22 cellular contexts compared by ENCODE assay signal in genomic region chr11:114622858-114623257, GRCh38. TPM values are rescaled to one million over a fixed set of nuclear protein-coding genes. Genes with fewer than 3 reads are reported as not detected.
DNase-seq lines count a peak whose midpoint lies in the region; ATAC-seq, FAIRE-seq and TF ChIP-seq lines count a peak whose summit lies in the region.
"Had no signal": no experiment of that assay in that cellular context is flagged by ENCODE, and none has a peak within 500 bp of the region (broad histone marks: within the 10 kb centered on the region; RNA-seq: fewer than 3 reads in every experiment).

No MANE protein-coding gene starts in this region.

- peak; percentile 50 for DNase-seq in GM06990 (ENCODE audit: extremely low read depth, insufficient read length)
- DNase-seq in GM18507 (ENCODE audit: extremely low spot score, insufficient read length, low read depth): no peak
- peak; percentile 16 for DNase-seq in colonic mucosa
- peak; percentile 44 for DNase-seq in osteocyte (ENCODE audit: extremely low spot score, unreplicated experiment)
- no peak for DNase-seq in WTC11 (ENCODE audit: low spot score)
- no peak for DNase-seq in GM10248 (ENCODE audit: extremely low spot score)
- DNase-seq in frontal cortex (ENCODE audit: low spot score in 2 of 2): no peak
- DNase-seq: 8988T; CD4-positive, alpha-beta memory T cell; DMS153; DMS79; GDM1; H9; IMR-90 had no signal

- no peaks in the 10 kb centered on the region for H3K36me3 ChIP-seq in GM06990 (ENCODE audit: control insufficient read depth, insufficient read depth, low read length)
- H3K36me3 ChIP-seq in colonic mucosa: no peaks in the 10 kb centered on the region
- H3K36me3 ChIP-seq: BLaER1 had no signal

- no peaks in the 10 kb centered on the region for H3K4me1 ChIP-seq in colonic mucosa
- H3K4me1 ChIP-seq: BLaER1 had no signal

- no peak overlapping the region for H3K4me3 Mint-ChIP-seq in osteocyte (ENCODE audit: unreplicated experiment)
- H3K4me3 Mint-ChIP-seq in WTC11: no peak overlapping the region
- H3K4me3 Mint-ChIP-seq: CD14-positive monocyte; CD4-positive, alpha-beta memory T cell; H9 had no signal

- H3K27ac Mint-ChIP-seq in osteocyte (ENCODE audit: unreplicated experiment) (no peak overlapping the region), WTC11 (no peak overlapping the region)
- H3K27ac Mint-ChIP-seq: CD14-positive monocyte; CD4-positive, alpha-beta memory T cell; H9 had no signal

- POLR2A ChIA-PET in WTC11 (lab: Charles Lee): no interaction called here
- POLR2A ChIA-PET in GM10248 (lab: Yijun Ruan, JAX): no interaction called here

- H3K27ac ChIP-seq in colonic mucosa: no peak overlapping the region
- H3K27ac ChIP-seq: BLaER1, HL-60 had no signal

- no peak for ATAC-seq in WTC11
- ATAC-seq: K562 had no signal

- FAIRE-seq in GM18507 (lab: Jason Lieb, UNC): peak; percentile 83
- FAIRE-seq in frontal cortex (lab: Jason Lieb, UNC): no peak
- FAIRE-seq: H1, K562 had no signal

- TF ChIP-seq CTCF in GM06990 (IDR thresholded peaks at IDR 0.05; ENCODE audit: insufficient read depth, low read length, poor library complexity, severe bottlenecking) (no peak), colonic mucosa (IDR thresholded peaks at IDR 0.05) (no peak), osteocyte (IDR thresholded peaks at IDR 0.05) (no peak), WTC11 (IDR thresholded peaks at IDR 0.05) (no peak), GM10248 (IDR thresholded peaks at IDR 0.05; ENCODE audit: control extremely low read depth, extremely low read depth, low read depth, missing control alignments) (no peak)

- H3K4me1 Mint-ChIP-seq in osteocyte (ENCODE audit: unreplicated experiment): no peaks in the 10 kb centered on the region
- H3K4me1 Mint-ChIP-seq in WTC11: no peaks in the 10 kb centered on the region
- H3K4me1 Mint-ChIP-seq: CD14-positive monocyte; CD4-positive, alpha-beta memory T cell; H9 had no signal

- H3K9me3 ChIP-seq in colonic mucosa: no peaks in the 10 kb centered on the region

- H3K9me3 Mint-ChIP-seq in osteocyte (ENCODE audit: unreplicated experiment) (no peaks in the 10 kb centered on the region), WTC11 (peaks cover 84% of the 10 kb centered on the region)

- no peaks in the 10 kb centered on the region for H3K27me3 Mint-ChIP-seq in osteocyte (ENCODE audit: unreplicated experiment)
- 0 out of 2 replicates have a peak, but pooled peaks cover 2% of the 10 kb centered on the region for H3K27me3 Mint-ChIP-seq in WTC11 (ENCODE audit: low read depth)
- H3K27me3 Mint-ChIP-seq: CD4-positive, alpha-beta memory T cell had no signal

- H3K27me3 ChIP-seq in GM06990 (replicated peaks; ENCODE audit: control insufficient read depth, insufficient read depth, low read length) (no peaks in the 10 kb centered on the region; the same call in 1 of the 2 replicates), colonic mucosa (no peaks in the 10 kb centered on the region)
- H3K27me3 ChIP-seq: BLaER1 had no signal

- H3K4me3 ChIP-seq in GM06990 (replicated peaks; ENCODE audit: low read depth, low read length) (no peak overlapping the region), colonic mucosa (no peak overlapping the region)
- H3K4me3 ChIP-seq: BLaER1, K562 had no signal

- no peak overlapping the region for H3K9ac ChIP-seq in colonic mucosa (ENCODE audit: low read depth in 2 of 2, low read length in 2 of 2)
- H3K9ac ChIP-seq: BLaER1 had no signal

- CTCF ChIA-PET in WTC11 (lab: Charles Lee) (no interaction called here), GM10248 (lab: Yijun Ruan, JAX) (no interaction called here)

- intact Hi-C loops in colonic mucosa (cut with DNase I): no loop called here

- no peaks in the 10 kb centered on the region for H3K36me3 Mint-ChIP-seq in osteocyte (ENCODE audit: unreplicated experiment)
- H3K36me3 Mint-ChIP-seq in WTC11: peaks cover 53% of the 10 kb centered on the region
- H3K36me3 Mint-ChIP-seq: CD14-positive monocyte; CD4-positive, alpha-beta memory T cell had no signal

TF ChIP-seq in WTC11, 78 proteins besides CTCF, POLR2A, EP300 and RAD21:
- TF ChIP-seq ARID4B (CRISPR knock-in tag; IDR thresholded peaks at IDR 0.05; ENCODE audit: borderline replicate concordance): no peak
- no peak for TF ChIP-seq E2F5 (CRISPR knock-in tag; IDR thresholded peaks at IDR 0.05)
- TF ChIP-seq NR2C2 (CRISPR knock-in tag; IDR thresholded peaks at IDR 0.05): no peak
- TF ChIP-seq CREB1 (CRISPR knock-in tag; IDR thresholded peaks at IDR 0.05): no peak
- TF ChIP-seq ZNF138 (CRISPR knock-in tag; conservative IDR thresholded peaks at IDR 0.05): no peak
- no peak for TF ChIP-seq MYBL2 (CRISPR knock-in tag; IDR thresholded peaks at IDR 0.05)
- TF ChIP-seq ESRRA (CRISPR knock-in tag; IDR thresholded peaks at IDR 0.05; ENCODE audit: borderline replicate concordance): no peak
- TF ChIP-seq ZNF263 (CRISPR knock-in tag; IDR thresholded peaks at IDR 0.05; ENCODE audit: low read depth): no peak
- no peak for TF ChIP-seq ZBTB21 (CRISPR knock-in tag; IDR thresholded peaks at IDR 0.05; ENCODE audit: borderline replicate concordance)
- no peak for TF ChIP-seq TCF7 (CRISPR knock-in tag; IDR thresholded peaks at IDR 0.05; ENCODE audit: low read depth)
- no peak for TF ChIP-seq TEAD4 (CRISPR knock-in tag; IDR thresholded peaks at IDR 0.05)
- no peak for TF ChIP-seq E2F4 (CRISPR knock-in tag; IDR thresholded peaks at IDR 0.05; ENCODE audit: borderline replicate concordance, low read depth)
- no peak for TF ChIP-seq CREM (CRISPR knock-in tag; IDR thresholded peaks at IDR 0.05)
- TF ChIP-seq NFYB (CRISPR knock-in tag; conservative IDR thresholded peaks at IDR 0.05; ENCODE audit: low read depth): no peak
- no peak for TF ChIP-seq JAZF1 (CRISPR knock-in tag; IDR thresholded peaks at IDR 0.05)
- no peak for TF ChIP-seq SOX15 (CRISPR knock-in tag; IDR thresholded peaks at IDR 0.05)
- TF ChIP-seq ATF1 (CRISPR knock-in tag; IDR thresholded peaks at IDR 0.05): no peak
- TF ChIP-seq ZNF121 (CRISPR knock-in tag; IDR thresholded peaks at IDR 0.05): no peak
- no peak for TF ChIP-seq MLX (CRISPR knock-in tag; IDR thresholded peaks at IDR 0.05)

RNA-seq across cellular contexts. Expression of gene NXPE4, which starts 27.3 kb away (rescaled TPM):
- total RNA-seq in colonic mucosa (100 to 1,000 TPM in 1 of 2 donors, 10 to 100 TPM in 1; 95.2 to 178 TPM), osteocyte (not detected in 2 replicates), WTC11 (2021) (0.11 TPM in 1 of 3 replicates, not detected in the others), frontal cortex (not detected)
- total RNA-seq: A673; CD4-positive, alpha-beta memory T cell; Daoy; H1; H9; HT1080; IMR-90; K562 had no signal

RNA-seq across cellular contexts. Expression of gene NXPE2, which starts 55.5 kb away (rescaled TPM):
- 10 to 100 TPM; 22.2 to 33.8 TPM for total RNA-seq in colonic mucosa
- not detected in 2 replicates for total RNA-seq in osteocyte
- total RNA-seq in WTC11 (2021): not detected in 3 replicates
- total RNA-seq in frontal cortex: 0.82 TPM
- total RNA-seq: A673; CD4-positive, alpha-beta memory T cell; Daoy; H1; HT1080; IMR-90; K562 had no signal

Comparison
In these comparisons a context has a peak if more than half of its experiments do, and no peak if none do; other contexts are left out.
1. DNase-seq: peak in GM06990 (single experiment), colonic mucosa (single experiment) and osteocyte (single experiment); none in GM18507 (single experiment), WTC11 (single experiment), GM10248 (single experiment) and frontal cortex (0 of 2).
2. RNA of gene NXPE4, which starts 27.3 kb away (total RNA-seq): 95.2 to 178 TPM in colonic mucosa; 0.11 TPM in WTC11, not detected in osteocyte and not detected in frontal cortex (single experiment); every median in the first group is over 10 times any median in the second.
3. RNA of gene NXPE2, which starts 55.5 kb away (total RNA-seq): 22.2 to 33.8 TPM in colonic mucosa; 0.82 TPM in frontal cortex (single experiment), not detected in osteocyte and not detected in WTC11; every median in the first group is over 10 times any median in the second.